ENCODE assay signal across 2 cellular contexts in genomic region chr11:43581370-43582023, GRCh38.
TF ChIP-seq lines count a peak whose summit lies in the region.

No MANE protein-coding gene starts in this region.

TF ChIP-seq in SK-N-SH, 30 proteins besides CTCF, POLR2A, EP300 and RAD21 (continued from another document):
- TF ChIP-seq, protein P1, sequence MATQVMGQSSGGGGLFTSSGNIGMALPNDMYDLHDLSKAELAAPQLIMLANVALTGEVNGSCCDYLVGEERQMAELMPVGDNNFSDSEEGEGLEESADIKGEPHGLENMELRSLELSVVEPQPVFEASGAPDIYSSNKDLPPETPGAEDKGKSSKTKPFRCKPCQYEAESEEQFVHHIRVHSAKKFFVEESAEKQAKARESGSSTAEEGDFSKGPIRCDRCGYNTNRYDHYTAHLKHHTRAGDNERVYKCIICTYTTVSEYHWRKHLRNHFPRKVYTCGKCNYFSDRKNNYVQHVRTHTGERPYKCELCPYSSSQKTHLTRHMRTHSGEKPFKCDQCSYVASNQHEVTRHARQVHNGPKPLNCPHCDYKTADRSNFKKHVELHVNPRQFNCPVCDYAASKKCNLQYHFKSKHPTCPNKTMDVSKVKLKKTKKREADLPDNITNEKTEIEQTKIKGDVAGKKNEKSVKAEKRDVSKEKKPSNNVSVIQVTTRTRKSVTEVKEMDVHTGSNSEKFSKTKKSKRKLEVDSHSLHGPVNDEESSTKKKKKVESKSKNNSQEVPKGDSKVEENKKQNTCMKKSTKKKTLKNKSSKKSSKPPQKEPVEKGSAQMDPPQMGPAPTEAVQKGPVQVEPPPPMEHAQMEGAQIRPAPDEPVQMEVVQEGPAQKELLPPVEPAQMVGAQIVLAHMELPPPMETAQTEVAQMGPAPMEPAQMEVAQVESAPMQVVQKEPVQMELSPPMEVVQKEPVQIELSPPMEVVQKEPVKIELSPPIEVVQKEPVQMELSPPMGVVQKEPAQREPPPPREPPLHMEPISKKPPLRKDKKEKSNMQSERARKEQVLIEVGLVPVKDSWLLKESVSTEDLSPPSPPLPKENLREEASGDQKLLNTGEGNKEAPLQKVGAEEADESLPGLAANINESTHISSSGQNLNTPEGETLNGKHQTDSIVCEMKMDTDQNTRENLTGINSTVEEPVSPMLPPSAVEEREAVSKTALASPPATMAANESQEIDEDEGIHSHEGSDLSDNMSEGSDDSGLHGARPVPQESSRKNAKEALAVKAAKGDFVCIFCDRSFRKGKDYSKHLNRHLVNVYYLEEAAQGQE (IDR thresholded peaks at IDR 0.05; ENCODE audit: low read depth, low read length), result no peak
- no peak for TF ChIP-seq JUND (IDR thresholded peaks at IDR 0.05)
- TF ChIP-seq RFX5 (IDR thresholded peaks at IDR 0.05; ENCODE audit: low read length), result no peak
- no peak for TF ChIP-seq TEAD4 (IDR thresholded peaks at IDR 0.05; ENCODE audit: borderline replicate concordance, insufficient read depth)
- no peak for TF ChIP-seq GATA2 (CRISPR knock-in tag; IDR thresholded peaks at IDR 0.05)
- no peak for TF ChIP-seq SMC3 (IDR thresholded peaks at IDR 0.05; ENCODE audit: low read depth, low read length)
- TF ChIP-seq, protein P2, sequence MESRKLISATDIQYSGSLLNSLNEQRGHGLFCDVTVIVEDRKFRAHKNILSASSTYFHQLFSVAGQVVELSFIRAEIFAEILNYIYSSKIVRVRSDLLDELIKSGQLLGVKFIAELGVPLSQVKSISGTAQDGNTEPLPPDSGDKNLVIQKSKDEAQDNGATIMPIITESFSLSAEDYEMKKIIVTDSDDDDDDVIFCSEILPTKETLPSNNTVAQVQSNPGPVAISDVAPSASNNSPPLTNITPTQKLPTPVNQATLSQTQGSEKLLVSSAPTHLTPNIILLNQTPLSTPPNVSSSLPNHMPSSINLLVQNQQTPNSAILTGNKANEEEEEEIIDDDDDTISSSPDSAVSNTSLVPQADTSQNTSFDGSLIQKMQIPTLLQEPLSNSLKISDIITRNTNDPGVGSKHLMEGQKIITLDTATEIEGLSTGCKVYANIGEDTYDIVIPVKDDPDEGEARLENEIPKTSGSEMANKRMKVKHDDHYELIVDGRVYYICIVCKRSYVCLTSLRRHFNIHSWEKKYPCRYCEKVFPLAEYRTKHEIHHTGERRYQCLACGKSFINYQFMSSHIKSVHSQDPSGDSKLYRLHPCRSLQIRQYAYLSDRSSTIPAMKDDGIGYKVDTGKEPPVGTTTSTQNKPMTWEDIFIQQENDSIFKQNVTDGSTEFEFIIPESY (IDR thresholded peaks at IDR 0.05; ENCODE audit: borderline replicate concordance, low read depth), result no peak
- TF ChIP-seq YY1 (IDR thresholded peaks at IDR 0.05; ENCODE audit: low read depth), result no peak
- no peak for TF ChIP-seq RXRA (IDR thresholded peaks at IDR 0.05; ENCODE audit: borderline replicate concordance, low read depth)

TF ChIP-seq in SK-N-SH treated with all-trans-retinoic acid at 6 μM for 48 hours, 23 proteins besides CTCF, POLR2A, EP300 and RAD21 (continued from another document):
- TF ChIP-seq TOX (CRISPR knock-in tag; IDR thresholded peaks at IDR 0.05; ENCODE audit: borderline replicate concordance), result no peak
